ENCODE assay signal across 37 cellular contexts in the genomic region with DNA sequence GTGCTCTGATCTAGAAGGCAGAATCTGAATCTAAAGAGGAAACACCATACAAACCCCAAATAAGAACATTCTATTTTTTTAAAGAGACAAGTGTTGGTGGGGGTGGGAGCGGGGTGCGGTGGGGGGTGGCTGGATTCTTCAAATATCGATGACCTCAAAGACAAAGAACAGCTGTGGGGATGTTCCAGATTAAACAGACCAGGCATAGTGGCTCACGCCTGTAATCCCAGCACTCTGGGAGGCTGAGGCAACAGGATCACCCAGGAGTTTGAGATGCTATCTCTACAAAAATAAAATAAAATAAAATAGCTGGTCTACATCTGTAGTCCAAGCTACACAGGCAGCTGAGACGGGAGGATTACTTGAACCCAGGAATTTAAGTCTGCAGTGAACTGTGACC. TPM values are rescaled to one million over a fixed set of nuclear protein-coding genes. Genes with fewer than 3 reads are reported as not detected.
"Had no signal": no experiment of that assay in that cellular context is flagged by ENCODE, and none has a peak within 500 bp of the region (broad histone marks: within the 10 kb centered on the region; RNA-seq: fewer than 3 reads in every experiment).

No MANE protein-coding gene starts in this region.

- H3K36me3 ChIP-seq: adrenal gland, brain microvascular endothelial cell, breast epithelium had no signal

- H3K27ac ChIP-seq: adrenal gland, body of pancreas, brain microvascular endothelial cell, breast epithelium, VCaP had no signal

- FAIRE-seq: astrocyte, TTC549 had no signal

- DNase-seq: activated B cell treated with CpG ODN at 0.5 μM for 24 hours; activated CD4-positive, alpha-beta memory T cell treated with anti-CD3 and anti-CD28 coated beads for 36 hours; activated CD4-positive, alpha-beta T cell treated with anti-CD3 and anti-CD28 coated beads for 4 hours; activated CD4-positive, alpha-beta T cell treated with anti-CD3 and anti-CD28 coated beads, Interleukin-2, amount 10 ng/mL, durations not matched to agents 24 days and 14 days; activated CD4-positive, alpha-beta T cell treated with anti-CD3 and anti-CD28 coated beads, Interleukin-2, amount 50 U/mL, for 1 hour; activated CD4-positive, alpha-beta T cell treated with anti-CD3 and anti-CD28 coated beads, Interleukin-2, amount 50 U/mL, for 4 hours; activated CD4-positive, CD25-positive, alpha-beta regulatory T cell treated with anti-CD3 and anti-CD28 coated beads, Interleukin-2, amount 50 U/mL, for 72 hours; activated CD8-positive, alpha-beta memory T cell treated with anti-CD3 and anti-CD28 coated beads, Interleukin-2, amount 50 U/mL, for 4 hours; activated CD8-positive, alpha-beta T cell treated with anti-CD3 and anti-CD28 coated beads for 36 hours; activated effector memory CD4-positive, alpha-beta T cell treated with anti-CD3 and anti-CD28 coated beads, Interleukin-2, amount 50 U/mL, for 16 hours; activated gamma-delta T cell treated with Interleukin-2 at 50 U/mL for 16 hours; activated naive CD4-positive, alpha-beta T cell; activated naive CD4-positive, alpha-beta T cell treated with anti-CD3 and anti-CD28 coated beads for 36 hours; activated naive CD4-positive, alpha-beta T cell treated with anti-CD3 and anti-CD28 coated beads, Interleukin-2, amount 50 U/mL, for 16 hours; activated naive CD8-positive, alpha-beta T cell treated with anti-CD3 and anti-CD28 coated beads for 36 hours; activated T-cell treated with anti-CD3 and anti-CD28 coated beads for 4 hours; activated T-cell treated with anti-CD3 and anti-CD28 coated beads, Interleukin-2, amount 50 U/mL, for 1 hour; activated T-cell treated with anti-CD3 and anti-CD28 coated beads, Interleukin-2, amount 50 U/mL, for 4 hours; activated T-cell treated with anti-CD3 and anti-CD28 coated beads, Interleukin-2, amount 50 U/mL, for 72 hours; adrenal gland; amniotic stem cell; aorta; body of pancreas; brain microvascular endothelial cell; central memory CD4-positive, alpha-beta T cell; T-helper 17 cell; T-helper 9 cell had no signal

- H3K9me3 ChIP-seq: adrenal gland, body of pancreas, breast epithelium had no signal

- H3K4me1 ChIP-seq: adrenal gland, breast epithelium had no signal

- H3K4me1 Mint-ChIP-seq: activated B cell treated with CpG ODN at 0.5 μM for 24 hours; activated CD4-positive, alpha-beta T cell treated with anti-CD3 and anti-CD28 coated beads, Interleukin-2, amount 10 ng/mL, durations not matched to agents 24 days and 14 days; activated naive CD8-positive, alpha-beta T cell treated with anti-CD3 and anti-CD28 coated beads for 36 hours; activated T-helper 17 cell treated with anti-CD3 and anti-CD28 coated beads, Interleukin-2, amount 50 U/mL, for 72 hours; T-helper 17 cell had no signal

- H3K27me3 Mint-ChIP-seq: activated naive CD8-positive, alpha-beta T cell treated with anti-CD3 and anti-CD28 coated beads for 36 hours had no signal

- H3K9me3 Mint-ChIP-seq: activated B cell treated with CpG ODN at 0.5 μM for 24 hours; activated CD4-positive, alpha-beta memory T cell treated with anti-CD3 and anti-CD28 coated beads for 36 hours; activated CD4-positive, alpha-beta T cell treated with anti-CD3 and anti-CD28 coated beads, Interleukin-2, amount 10 ng/mL, durations not matched to agents 24 days and 14 days; activated CD8-positive, alpha-beta T cell treated with anti-CD3 and anti-CD28 coated beads for 36 hours; activated naive CD4-positive, alpha-beta T cell treated with anti-CD3 and anti-CD28 coated beads for 36 hours; activated naive CD4-positive, alpha-beta T cell treated with anti-CD3 and anti-CD28 coated beads, Interleukin-2, amount 50 U/mL, for 72 hours; activated naive CD8-positive, alpha-beta T cell treated with anti-CD3 and anti-CD28 coated beads for 36 hours; activated T-cell treated with anti-CD3 and anti-CD28 coated beads, Interleukin-2, amount 50 U/mL, for 4 hours; activated T-cell treated with anti-CD3 and anti-CD28 coated beads, Interleukin-2, amount 50 U/mL, for 72 hours; activated T-helper 1 cell treated with anti-CD3 and anti-CD28 coated beads, Interleukin-12 subunit alpha, Interleukin-12 subunit beta, Interleukin-2, Interleukin-4 antibody, amounts not matched to agents 30 ng/mL and 10 ng/mL and 1 ng/mL, durations not matched to agents 14 hours and 24 hours and 36 hours; activated T-helper 17 cell treated with anti-CD3 and anti-CD28 coated beads, Interleukin-2, amount 50 U/mL, for 72 hours had no signal

- H3K27me3 ChIP-seq: adrenal gland, body of pancreas, brain microvascular endothelial cell, breast epithelium had no signal

- H3K4me3 Mint-ChIP-seq: activated B cell treated with CpG ODN at 0.5 μM for 24 hours; activated CD4-positive, alpha-beta memory T cell treated with anti-CD3 and anti-CD28 coated beads for 36 hours; activated CD4-positive, alpha-beta T cell treated with anti-CD3 and anti-CD28 coated beads, Interleukin-2, amount 10 ng/mL, durations not matched to agents 24 days and 14 days; activated CD8-positive, alpha-beta T cell treated with anti-CD3 and anti-CD28 coated beads for 36 hours; activated naive CD4-positive, alpha-beta T cell treated with anti-CD3 and anti-CD28 coated beads for 36 hours; activated naive CD8-positive, alpha-beta T cell treated with anti-CD3 and anti-CD28 coated beads for 36 hours; activated T-cell treated with anti-CD3 and anti-CD28 coated beads, Interleukin-2, amount 50 U/mL, for 4 hours; activated T-cell treated with anti-CD3 and anti-CD28 coated beads, Interleukin-2, amount 50 U/mL, for 72 hours; activated T-helper 1 cell treated with anti-CD3 and anti-CD28 coated beads, Interleukin-12 subunit alpha, Interleukin-12 subunit beta, Interleukin-2, Interleukin-4 antibody, amounts not matched to agents 30 ng/mL and 10 ng/mL and 1 ng/mL, durations not matched to agents 14 hours and 24 hours and 36 hours; activated T-helper 17 cell treated with anti-CD3 and anti-CD28 coated beads, Interleukin-2, amount 50 U/mL, for 72 hours; T-helper 17 cell had no signal

- H3K36me3 Mint-ChIP-seq: activated CD4-positive, alpha-beta memory T cell treated with anti-CD3 and anti-CD28 coated beads for 36 hours; activated naive CD4-positive, alpha-beta T cell treated with anti-CD3 and anti-CD28 coated beads, Interleukin-2, amount 50 U/mL, for 72 hours; activated naive CD8-positive, alpha-beta T cell treated with anti-CD3 and anti-CD28 coated beads for 36 hours had no signal

- H3K4me3 ChIP-seq: adrenal gland, body of pancreas, breast epithelium had no signal

- H3K27ac Mint-ChIP-seq: activated B cell treated with CpG ODN at 0.5 μM for 24 hours; activated CD4-positive, alpha-beta memory T cell treated with anti-CD3 and anti-CD28 coated beads for 36 hours; activated CD4-positive, alpha-beta T cell treated with anti-CD3 and anti-CD28 coated beads, Interleukin-2, amount 10 ng/mL, durations not matched to agents 24 days and 14 days; activated CD8-positive, alpha-beta T cell treated with anti-CD3 and anti-CD28 coated beads for 36 hours; activated naive CD4-positive, alpha-beta T cell treated with anti-CD3 and anti-CD28 coated beads for 36 hours; activated naive CD4-positive, alpha-beta T cell treated with anti-CD3 and anti-CD28 coated beads, Interleukin-2, amount 50 U/mL, for 72 hours; activated naive CD8-positive, alpha-beta T cell treated with anti-CD3 and anti-CD28 coated beads for 36 hours; activated T-cell treated with anti-CD3 and anti-CD28 coated beads, Interleukin-2, amount 50 U/mL, for 72 hours; activated T-helper 1 cell treated with anti-CD3 and anti-CD28 coated beads, Interleukin-12 subunit alpha, Interleukin-12 subunit beta, Interleukin-2, Interleukin-4 antibody, amounts not matched to agents 30 ng/mL and 10 ng/mL and 1 ng/mL, durations not matched to agents 14 hours and 24 hours and 36 hours; activated T-helper 17 cell treated with anti-CD3 and anti-CD28 coated beads, Interleukin-2, amount 50 U/mL, for 72 hours; T-helper 17 cell had no signal

RNA-seq across cellular contexts. Expression of a gene that starts 5.0 kb away (rescaled TPM):
- total RNA-seq: activated B cell treated with CpG ODN at 0.5 μM for 24 hours; activated CD4-positive, alpha-beta memory T cell treated with anti-CD3 and anti-CD28 coated beads for 36 hours; activated CD4-positive, alpha-beta T cell treated with anti-CD3 and anti-CD28 coated beads, Interleukin-2, amount 10 ng/mL, durations not matched to agents 24 days and 14 days; activated CD8-positive, alpha-beta memory T cell treated with anti-CD3 and anti-CD28 coated beads for 36 hours; activated CD8-positive, alpha-beta T cell treated with anti-CD3 and anti-CD28 coated beads for 36 hours; activated naive CD4-positive, alpha-beta T cell treated with anti-CD3 and anti-CD28 coated beads for 36 hours; activated naive CD4-positive, alpha-beta T cell treated with anti-CD3 and anti-CD28 coated beads, Interleukin-2, amount 50 U/mL, for 72 hours; activated naive CD8-positive, alpha-beta T cell treated with anti-CD3 and anti-CD28 coated beads for 36 hours; activated T-cell treated with anti-CD3 and anti-CD28 coated beads, Interleukin-2, amount 50 U/mL, for 4 hours; activated T-cell treated with anti-CD3 and anti-CD28 coated beads, Interleukin-2, amount 50 U/mL, for 72 hours; activated T-helper 1 cell treated with anti-CD3 and anti-CD28 coated beads, Interleukin-12 subunit alpha, Interleukin-12 subunit beta, Interleukin-2, Interleukin-4 antibody, amounts not matched to agents 30 ng/mL and 10 ng/mL and 1 ng/mL, durations not matched to agents 14 hours and 24 hours and 36 hours; astrocyte; body of pancreas; T-helper 1 cell treated with Interleukin-12 subunit alpha and Interleukin-12 subunit beta and Interleukin-4 antibody, amounts not matched to agents 30 ng/mL and 1 ng/mL, for 36 hours; T-helper 2 cell treated with Interferon-gamma antibody and Interleukin-4, amounts not matched to agents 100 ng/mL and 5 ng/mL, for 36 hours had no signal

RNA-seq across cellular contexts. Expression of a gene that starts 34.0 kb away (rescaled TPM):
- total RNA-seq: activated B cell treated with CpG ODN at 0.5 μM for 24 hours; activated CD4-positive, alpha-beta memory T cell treated with anti-CD3 and anti-CD28 coated beads for 36 hours; activated CD4-positive, alpha-beta T cell treated with anti-CD3 and anti-CD28 coated beads, Interleukin-2, amount 10 ng/mL, durations not matched to agents 24 days and 14 days; activated CD8-positive, alpha-beta memory T cell treated with anti-CD3 and anti-CD28 coated beads for 36 hours; activated CD8-positive, alpha-beta T cell treated with anti-CD3 and anti-CD28 coated beads for 36 hours; activated naive CD4-positive, alpha-beta T cell treated with anti-CD3 and anti-CD28 coated beads for 36 hours; activated naive CD4-positive, alpha-beta T cell treated with anti-CD3 and anti-CD28 coated beads, Interleukin-2, amount 50 U/mL, for 72 hours; activated naive CD8-positive, alpha-beta T cell treated with anti-CD3 and anti-CD28 coated beads for 36 hours; activated T-cell treated with anti-CD3 and anti-CD28 coated beads, Interleukin-2, amount 50 U/mL, for 4 hours; activated T-cell treated with anti-CD3 and anti-CD28 coated beads, Interleukin-2, amount 50 U/mL, for 72 hours; activated T-helper 1 cell treated with anti-CD3 and anti-CD28 coated beads, Interleukin-12 subunit alpha, Interleukin-12 subunit beta, Interleukin-2, Interleukin-4 antibody, amounts not matched to agents 30 ng/mL and 10 ng/mL and 1 ng/mL, durations not matched to agents 14 hours and 24 hours and 36 hours; activated T-helper 17 cell treated with anti-CD3 and anti-CD28 coated beads, Interleukin-2, amount 50 U/mL, for 72 hours; body of pancreas; T-helper 1 cell treated with Interleukin-12 subunit alpha and Interleukin-12 subunit beta and Interleukin-4 antibody, amounts not matched to agents 30 ng/mL and 1 ng/mL, for 36 hours; T-helper 17 cell had no signal

RNA-seq across cellular contexts. Expression of a gene that starts 40.8 kb away (rescaled TPM):
- total RNA-seq: activated B cell treated with CpG ODN at 0.5 μM for 24 hours; activated CD4-positive, alpha-beta memory T cell treated with anti-CD3 and anti-CD28 coated beads for 36 hours; activated CD4-positive, alpha-beta T cell treated with anti-CD3 and anti-CD28 coated beads, Interleukin-2, amount 10 ng/mL, durations not matched to agents 24 days and 14 days; activated CD8-positive, alpha-beta memory T cell treated with anti-CD3 and anti-CD28 coated beads for 36 hours; activated CD8-positive, alpha-beta T cell treated with anti-CD3 and anti-CD28 coated beads for 36 hours; activated naive CD4-positive, alpha-beta T cell treated with anti-CD3 and anti-CD28 coated beads for 36 hours; activated naive CD4-positive, alpha-beta T cell treated with anti-CD3 and anti-CD28 coated beads, Interleukin-2, amount 50 U/mL, for 72 hours; activated naive CD8-positive, alpha-beta T cell treated with anti-CD3 and anti-CD28 coated beads for 36 hours; activated T-cell treated with anti-CD3 and anti-CD28 coated beads, Interleukin-2, amount 50 U/mL, for 4 hours; activated T-cell treated with anti-CD3 and anti-CD28 coated beads, Interleukin-2, amount 50 U/mL, for 72 hours; activated T-helper 1 cell treated with anti-CD3 and anti-CD28 coated beads, Interleukin-12 subunit alpha, Interleukin-12 subunit beta, Interleukin-2, Interleukin-4 antibody, amounts not matched to agents 30 ng/mL and 10 ng/mL and 1 ng/mL, durations not matched to agents 14 hours and 24 hours and 36 hours; activated T-helper 17 cell treated with anti-CD3 and anti-CD28 coated beads, Interleukin-2, amount 50 U/mL, for 72 hours; T-helper 1 cell treated with Interleukin-12 subunit alpha and Interleukin-12 subunit beta and Interleukin-4 antibody, amounts not matched to agents 30 ng/mL and 1 ng/mL, for 36 hours; T-helper 17 cell; T-helper 2 cell treated with Interferon-gamma antibody and Interleukin-4, amounts not matched to agents 100 ng/mL and 5 ng/mL, for 36 hours had no signal
